Comparison of ENCODE assay signal across 8 cellular contexts in genomic region chr10:101829561-101830315, GRCh38. TPM values are rescaled to one million over a fixed set of nuclear protein-coding genes. Genes with fewer than 3 reads are reported as not detected.
DNase-seq lines count a peak whose midpoint lies in the region; ATAC-seq and TF ChIP-seq lines count a peak whose summit lies in the region.

No MANE protein-coding gene starts in this region.

- peaks cover 9% of the 10 kb centered on the region for H3K27me3 Mint-ChIP-seq in nephron progenitor cell (ENCODE audit: low read depth, poor library complexity)

- H3K36me3 Mint-ChIP-seq in nephron progenitor cell (ENCODE audit: low read depth) = peaks cover 20% of the 10 kb centered on the region

- peak overlapping the region; percentile 83 for H3K27ac Mint-ChIP-seq in nephron progenitor cell

- no peaks in the 10 kb centered on the region for H3K9me3 Mint-ChIP-seq in nephron progenitor cell

- peak; percentile 24 for ATAC-seq in GM21360 (IDR thresholded peaks at IDR 0.05; ENCODE audit: unreplicated experiment)

- H3K4me3 ChIP-seq in AG10803 (ENCODE audit: low read length) = peak overlapping the region; percentile 56; the same call in 1 of the 2 replicates
- H3K4me3 ChIP-seq in epithelial cell of esophagus (ENCODE audit: low read length) = peak overlapping the region; percentile 47

- peaks cover 62% of the 10 kb centered on the region for H3K4me1 Mint-ChIP-seq in nephron progenitor cell

- TF ChIP-seq CTCF in AG10803 (conservative IDR thresholded peaks at IDR 0.05; ENCODE audit: low read length) (no peak), epithelial cell of esophagus (IDR thresholded peaks at IDR 0.05; ENCODE audit: insufficient read depth, low read depth, low read length, missing control alignments) (no peak), nephron progenitor cell (IDR thresholded peaks at IDR 0.05) (no peak)

- DNase-seq in AG10803 (ENCODE audit: low read depth) (no peak), Kasumi-1 (lab: John Stamatoyannopoulos, UW) (peak; percentile 57 to 72), epithelial cell of esophagus (ENCODE audit: low read depth) (peak; percentile 64), nephron progenitor cell (peak; percentile 82), ureter (ENCODE audit: low spot score) (peak; percentile 60), NCI-H510A (lab: John Stamatoyannopoulos, UW) (no peak)
- peak; percentile 65 for DNase-seq in activated CD8-positive, alpha-beta memory T cell treated with anti-CD3 and anti-CD28 coated beads, Interleukin-2, amount 50 U/mL, for 4 hours

- peak overlapping the region; percentile 76 for H3K4me3 Mint-ChIP-seq in nephron progenitor cell

RNA-seq across cellular contexts. Expression of gene OGA, which starts 11.5 kb away (rescaled TPM):
- 193 TPM for total RNA-seq in ureter

RNA-seq across cellular contexts. Expression of gene KCNIP2, which starts 13.9 kb away (rescaled TPM):
- 5.7 TPM for total RNA-seq in ureter

RNA-seq across cellular contexts. Expression of gene NPM3, which starts 46.5 kb away (rescaled TPM):
- total RNA-seq in ureter = 45.7 TPM

RNA-seq across cellular contexts. Expression of gene FGF8, which starts 53.8 kb away (rescaled TPM):
- total RNA-seq in ureter = not detected

Comparison
In these comparisons a context has a peak if more than half of its experiments do, and no peak if none do; other contexts are left out.
1. DNase-seq: peak in Kasumi-1 (2 of 2), activated CD8-positive, alpha-beta memory T cell treated with anti-CD3 and anti-CD28 coated beads, Interleukin-2, amount 50 U/mL, for 4 hours (single experiment), epithelial cell of esophagus (single experiment), nephron progenitor cell (single experiment) and ureter (single experiment); none in AG10803 (single experiment) and NCI-H510A (single experiment).